Comparison of ENCODE assay signal across 37 cellular contexts in the genomic region with DNA sequence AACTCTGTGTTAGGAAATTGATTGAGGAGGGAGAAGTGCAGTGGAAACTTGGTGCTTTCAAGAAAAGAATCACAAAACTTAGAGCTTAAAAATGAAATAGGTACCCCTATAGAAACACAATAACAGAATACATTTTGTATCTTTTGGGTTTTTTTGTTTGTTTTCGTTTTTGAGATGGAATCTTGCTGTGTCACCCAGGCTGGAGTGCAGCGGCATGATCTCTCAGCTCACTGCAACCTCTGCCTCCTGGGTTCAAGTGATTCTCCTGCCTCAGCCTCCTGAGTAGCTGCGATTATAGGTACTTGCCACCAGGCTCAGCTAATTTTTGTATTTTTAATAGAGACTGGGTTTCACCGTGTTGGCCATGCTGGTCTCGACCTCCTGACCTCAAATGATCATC.
"Had no signal": no experiment of that assay in that cellular context is flagged by ENCODE, and none has a peak within 500 bp of the region (broad histone marks: within the 10 kb centered on the region; RNA-seq: fewer than 3 reads in every experiment).

No MANE protein-coding gene starts in this region.

- H3K4me3 ChIP-seq: ascending aorta, cardiac muscle cell had no signal

- FAIRE-seq: bronchial epithelial cell, TTC549 had no signal

- H3K36me3 ChIP-seq: ascending aorta had no signal

- DNase-seq: activated B cell treated with CpG ODN at 0.5 μM for 24 hours; activated CD4-positive, alpha-beta memory T cell treated with anti-CD3 and anti-CD28 coated beads for 36 hours; activated CD4-positive, alpha-beta T cell treated with anti-CD3 and anti-CD28 coated beads for 4 hours; activated CD4-positive, alpha-beta T cell treated with anti-CD3 and anti-CD28 coated beads, Interleukin-2, amount 10 ng/mL, durations not matched to agents 24 days and 14 days; activated CD4-positive, alpha-beta T cell treated with anti-CD3 and anti-CD28 coated beads, Interleukin-2, amount 50 U/mL, for 1 hour; activated CD4-positive, alpha-beta T cell treated with anti-CD3 and anti-CD28 coated beads, Interleukin-2, amount 50 U/mL, for 4 hours; activated CD4-positive, CD25-positive, alpha-beta regulatory T cell treated with anti-CD3 and anti-CD28 coated beads, Interleukin-2, amount 50 U/mL, for 72 hours; activated CD8-positive, alpha-beta memory T cell treated with anti-CD3 and anti-CD28 coated beads, Interleukin-2, amount 50 U/mL, for 4 hours; activated CD8-positive, alpha-beta T cell treated with anti-CD3 and anti-CD28 coated beads for 36 hours; activated effector memory CD4-positive, alpha-beta T cell treated with anti-CD3 and anti-CD28 coated beads, Interleukin-2, amount 50 U/mL, for 16 hours; activated gamma-delta T cell treated with Interleukin-2 at 50 U/mL for 16 hours; activated naive CD4-positive, alpha-beta T cell; activated naive CD4-positive, alpha-beta T cell treated with anti-CD3 and anti-CD28 coated beads for 36 hours; activated naive CD4-positive, alpha-beta T cell treated with anti-CD3 and anti-CD28 coated beads, Interleukin-2, amount 50 U/mL, for 16 hours; activated naive CD8-positive, alpha-beta T cell treated with anti-CD3 and anti-CD28 coated beads for 36 hours; activated T-cell treated with anti-CD3 and anti-CD28 coated beads for 4 hours; activated T-cell treated with anti-CD3 and anti-CD28 coated beads, Interleukin-2, amount 50 U/mL, for 1 hour; activated T-cell treated with anti-CD3 and anti-CD28 coated beads, Interleukin-2, amount 50 U/mL, for 4 hours; activated T-cell treated with anti-CD3 and anti-CD28 coated beads, Interleukin-2, amount 50 U/mL, for 72 hours; amygdala; anterior cingulate cortex; caudate nucleus; cerebellar nuclear complex; T-helper 2 cell; T-helper 9 cell had no signal

- H3K27ac ChIP-seq: cardiac muscle cell, VCaP had no signal

- ATAC-seq: activated CD8-positive, alpha-beta T cell treated with anti-CD3 and anti-CD28 coated beads for 36 hours; activated naive CD4-positive, alpha-beta T cell treated with anti-CD3 and anti-CD28 coated beads, Interleukin-2, amount 50 U/mL, for 72 hours; activated T-cell treated with anti-CD3 and anti-CD28 coated beads, Interleukin-2, amount 50 U/mL, for 4 hours; activated T-cell treated with anti-CD3 and anti-CD28 coated beads, Interleukin-2, amount 50 U/mL, for 72 hours; activated T-helper 17 cell treated with anti-CD3 and anti-CD28 coated beads, Interleukin-2, amount 50 U/mL, for 72 hours had no signal

- H3K4me3 Mint-ChIP-seq: activated B cell treated with CpG ODN at 0.5 μM for 24 hours; activated CD4-positive, alpha-beta memory T cell treated with anti-CD3 and anti-CD28 coated beads for 36 hours; activated CD4-positive, alpha-beta T cell treated with anti-CD3 and anti-CD28 coated beads, Interleukin-2, amount 10 ng/mL, durations not matched to agents 24 days and 14 days; activated CD8-positive, alpha-beta T cell treated with anti-CD3 and anti-CD28 coated beads for 36 hours; activated naive CD4-positive, alpha-beta T cell treated with anti-CD3 and anti-CD28 coated beads for 36 hours; activated naive CD8-positive, alpha-beta T cell treated with anti-CD3 and anti-CD28 coated beads for 36 hours; activated T-cell treated with anti-CD3 and anti-CD28 coated beads, Interleukin-2, amount 50 U/mL, for 4 hours; activated T-cell treated with anti-CD3 and anti-CD28 coated beads, Interleukin-2, amount 50 U/mL, for 72 hours; activated T-helper 1 cell treated with anti-CD3 and anti-CD28 coated beads, Interleukin-12 subunit alpha, Interleukin-12 subunit beta, Interleukin-2, Interleukin-4 antibody, amounts not matched to agents 30 ng/mL and 10 ng/mL and 1 ng/mL, durations not matched to agents 14 hours and 24 hours and 36 hours; activated T-helper 17 cell treated with anti-CD3 and anti-CD28 coated beads, Interleukin-2, amount 50 U/mL, for 72 hours; brain; central memory CD8-positive, alpha-beta T cell; T-helper 1 cell treated with Interleukin-12 subunit alpha and Interleukin-12 subunit beta and Interleukin-4 antibody, amounts not matched to agents 30 μg/mL and 1 μg/mL, for 36 hours; T-helper 2 cell treated with Interferon-gamma antibody and Interleukin-4, amounts not matched to agents 5 μg/mL and 100 μg/mL, for 36 hours had no signal

- H3K27me3 Mint-ChIP-seq: activated CD4-positive, alpha-beta T cell treated with anti-CD3 and anti-CD28 coated beads, Interleukin-2, amount 10 ng/mL, durations not matched to agents 24 days and 14 days; activated CD8-positive, alpha-beta T cell treated with anti-CD3 and anti-CD28 coated beads for 36 hours; activated naive CD8-positive, alpha-beta T cell treated with anti-CD3 and anti-CD28 coated beads for 36 hours; brain had no signal

- H3K9me3 ChIP-seq: ascending aorta had no signal

- H3K27me3 ChIP-seq: ascending aorta, cardiac muscle cell had no signal

- H3K27ac Mint-ChIP-seq: activated B cell treated with CpG ODN at 0.5 μM for 24 hours; activated CD4-positive, alpha-beta memory T cell treated with anti-CD3 and anti-CD28 coated beads for 36 hours; activated CD4-positive, alpha-beta T cell treated with anti-CD3 and anti-CD28 coated beads, Interleukin-2, amount 10 ng/mL, durations not matched to agents 24 days and 14 days; activated CD8-positive, alpha-beta T cell treated with anti-CD3 and anti-CD28 coated beads for 36 hours; activated naive CD4-positive, alpha-beta T cell treated with anti-CD3 and anti-CD28 coated beads for 36 hours; activated naive CD4-positive, alpha-beta T cell treated with anti-CD3 and anti-CD28 coated beads, Interleukin-2, amount 50 U/mL, for 72 hours; activated naive CD8-positive, alpha-beta T cell treated with anti-CD3 and anti-CD28 coated beads for 36 hours; activated T-cell treated with anti-CD3 and anti-CD28 coated beads, Interleukin-2, amount 50 U/mL, for 72 hours; activated T-helper 1 cell treated with anti-CD3 and anti-CD28 coated beads, Interleukin-12 subunit alpha, Interleukin-12 subunit beta, Interleukin-2, Interleukin-4 antibody, amounts not matched to agents 30 ng/mL and 10 ng/mL and 1 ng/mL, durations not matched to agents 14 hours and 24 hours and 36 hours; activated T-helper 17 cell treated with anti-CD3 and anti-CD28 coated beads, Interleukin-2, amount 50 U/mL, for 72 hours; brain; T-helper 1 cell treated with Interleukin-12 subunit alpha and Interleukin-12 subunit beta and Interleukin-4 antibody, amounts not matched to agents 30 μg/mL and 1 μg/mL, for 36 hours; T-helper 2 cell treated with Interferon-gamma antibody and Interleukin-4, amounts not matched to agents 5 μg/mL and 100 μg/mL, for 36 hours had no signal

- H3K9me3 Mint-ChIP-seq: activated B cell treated with CpG ODN at 0.5 μM for 24 hours; activated CD4-positive, alpha-beta memory T cell treated with anti-CD3 and anti-CD28 coated beads for 36 hours; activated CD4-positive, alpha-beta T cell treated with anti-CD3 and anti-CD28 coated beads, Interleukin-2, amount 10 ng/mL, durations not matched to agents 24 days and 14 days; activated CD8-positive, alpha-beta T cell treated with anti-CD3 and anti-CD28 coated beads for 36 hours; activated naive CD4-positive, alpha-beta T cell treated with anti-CD3 and anti-CD28 coated beads for 36 hours; activated naive CD4-positive, alpha-beta T cell treated with anti-CD3 and anti-CD28 coated beads, Interleukin-2, amount 50 U/mL, for 72 hours; activated naive CD8-positive, alpha-beta T cell treated with anti-CD3 and anti-CD28 coated beads for 36 hours; activated T-cell treated with anti-CD3 and anti-CD28 coated beads, Interleukin-2, amount 50 U/mL, for 4 hours; activated T-cell treated with anti-CD3 and anti-CD28 coated beads, Interleukin-2, amount 50 U/mL, for 72 hours; activated T-helper 1 cell treated with anti-CD3 and anti-CD28 coated beads, Interleukin-12 subunit alpha, Interleukin-12 subunit beta, Interleukin-2, Interleukin-4 antibody, amounts not matched to agents 30 ng/mL and 10 ng/mL and 1 ng/mL, durations not matched to agents 14 hours and 24 hours and 36 hours; activated T-helper 17 cell treated with anti-CD3 and anti-CD28 coated beads, Interleukin-2, amount 50 U/mL, for 72 hours; brain; central memory CD8-positive, alpha-beta T cell; T-helper 1 cell treated with Interleukin-12 subunit alpha and Interleukin-12 subunit beta and Interleukin-4 antibody, amounts not matched to agents 30 μg/mL and 1 μg/mL, for 36 hours; T-helper 2 cell treated with Interferon-gamma antibody and Interleukin-4, amounts not matched to agents 5 μg/mL and 100 μg/mL, for 36 hours had no signal

- H3K36me3 Mint-ChIP-seq: activated CD4-positive, alpha-beta memory T cell treated with anti-CD3 and anti-CD28 coated beads for 36 hours; activated naive CD4-positive, alpha-beta T cell treated with anti-CD3 and anti-CD28 coated beads, Interleukin-2, amount 50 U/mL, for 72 hours; activated naive CD8-positive, alpha-beta T cell treated with anti-CD3 and anti-CD28 coated beads for 36 hours had no signal

- H3K4me1 Mint-ChIP-seq: activated B cell treated with CpG ODN at 0.5 μM for 24 hours; activated naive CD8-positive, alpha-beta T cell treated with anti-CD3 and anti-CD28 coated beads for 36 hours; brain; central memory CD8-positive, alpha-beta T cell had no signal
